In genomic region chr3:29597376-29598008, GRCh38 we compare ENCODE assay signal across 24 cellular contexts.
DNase-seq lines count a peak whose midpoint lies in the region; ATAC-seq and TF ChIP-seq lines count a peak whose summit lies in the region.
"Had no signal": no experiment of that assay in that cellular context is flagged by ENCODE, and none has a peak within 500 bp of the region (broad histone marks: within the 10 kb centered on the region; RNA-seq: fewer than 3 reads in every experiment).

No MANE protein-coding gene starts in this region.

- 54 to 61% methylated on average over 3 of the region's 3 CpGs for WGBS in lower leg skin, 2 donors

- H3K27ac ChIP-seq in OCI-LY7 (ENCODE audit: low read depth, low read length, poor library complexity, severe bottlenecking) (no peak overlapping the region), uterus (no peak overlapping the region)
- H3K27ac ChIP-seq: gastrocnemius medialis, thyroid gland had no signal

- TF ChIP-seq CTCF in OCI-LY7 (conservative IDR thresholded peaks at IDR 0.05; ENCODE audit: low read length) (no peak), choroid plexus epithelial cell (conservative IDR thresholded peaks at IDR 0.05; ENCODE audit: low read depth, low read length) (no peak), uterus (IDR thresholded peaks at IDR 0.05) (no peak), lower leg skin (IDR thresholded peaks at IDR 0.05) (no peak)

- H3K4me3 ChIP-seq in OCI-LY7 (ENCODE audit: low read depth, low read length, poor library complexity, severe bottlenecking): no peak overlapping the region
- H3K4me3 ChIP-seq in choroid plexus epithelial cell (ENCODE audit: low read depth, low read length): no peak overlapping the region
- H3K4me3 ChIP-seq in uterus: no peak overlapping the region
- no peak overlapping the region for H3K4me3 ChIP-seq in lower leg skin (ENCODE audit: low read depth, poor library complexity, severe bottlenecking)
- H3K4me3 ChIP-seq: gastrocnemius medialis, thyroid gland had no signal

- H2AFZ ChIP-seq in OCI-LY7 (ENCODE audit: low read length): no peak overlapping the region

- H3K9me3 ChIP-seq in OCI-LY7 (ENCODE audit: low read length) (no peaks in the 10 kb centered on the region), uterus (no peaks in the 10 kb centered on the region)
- H3K9me3 ChIP-seq: gastrocnemius medialis, thyroid gland had no signal

- CTCF ChIA-PET in OCI-LY7 (lab: Charles Lee; ENCODE audit: unreplicated experiment): no interaction called here

- DNase-seq in EH (ENCODE audit: low read depth) (peak; percentile 21), OCI-LY7 (ENCODE audit: low spot score) (no peak), choroid plexus epithelial cell (ENCODE audit: low read depth) (peak; percentile 54), left kidney (ENCODE audit: low read depth, low spot score) (peak; percentile 26), uterus (no peak), lower leg skin (ENCODE audit: low spot score in 2 of 2) (no peak)
- no peak for DNase-seq in activated CD8-positive, alpha-beta memory T cell treated with anti-CD3 and anti-CD28 coated beads for 24 hours
- DNase-seq: activated CD4-positive, alpha-beta T cell treated with anti-CD3 and anti-CD28 coated beads, Interleukin-2, amount 10 ng/mL, durations not matched to agents 24 days and 14 days; activated CD8-positive, alpha-beta memory T cell treated with anti-CD3 and anti-CD28 coated beads, Interleukin-2, amount 10 ng/mL, durations not matched to agents 7 days and 5 days; activated naive CD4-positive, alpha-beta T cell treated with anti-CD3 and anti-CD28 coated beads, Interleukin-2, amount 10 ng/mL, durations not matched to agents 7 days and 5 days; activated T-cell treated with anti-CD3 and anti-CD28 coated beads, Interleukin-2, amount 50 U/mL, for 72 hours; CD4-positive, alpha-beta memory T cell; central memory CD4-positive, alpha-beta T cell; gastrocnemius medialis; hippocampal formation; NCI-H1092 treated with DMSO at 0.1 percent for 48 hours; NCI-H2029; NCI-H69; posterior cingulate gyrus; RPMI8226; stimulated activated naive CD8-positive, alpha-beta T cell treated with anti-CD3 and anti-CD28 coated beads, Interleukin-15, amount 100 ng/mL, for 72 hours; thyroid gland had no signal

- intact Hi-C loops in OCI-LY7 (cut with micrococcal nuclease; ENCODE audit: unreplicated experiment) (no loop called here), uterus (cut with DNase I; ENCODE audit: low total_unique reads) (no loop called here), lower leg skin (cut with DNase I; ENCODE audit: low total_unique reads) (no loop called here)

- POLR2A ChIA-PET in OCI-LY7 (lab: Charles Lee): interaction anchor here (0.7 kb wide), 1 partner anchor 791 kb away, joined by 3 read pairs; no protein-coding TSS in a partner anchor

- H3K36me3 ChIP-seq in OCI-LY7 (ENCODE audit: insufficient read depth, low read length) (no peaks in the 10 kb centered on the region), uterus (no peaks in the 10 kb centered on the region)
- H3K36me3 ChIP-seq: gastrocnemius medialis, thyroid gland had no signal

- ATAC-seq in GM21528 (IDR thresholded peaks at IDR 0.05; ENCODE audit: low FRiP score, unreplicated experiment): no peak
- ATAC-seq: activated CD8-positive, alpha-beta memory T cell treated with anti-CD3 and anti-CD28 coated beads, Interleukin-2, amount 10 ng/mL, durations not matched to agents 7 days and 5 days; activated T-cell treated with anti-CD3 and anti-CD28 coated beads, Interleukin-2, amount 50 U/mL, for 72 hours; gastrocnemius medialis; sciatic nerve; stimulated activated naive CD8-positive, alpha-beta T cell treated with anti-CD3 and anti-CD28 coated beads, Interleukin-15, amount 100 ng/mL, for 72 hours had no signal

- BruUV-seq in OCI-LY7 (replicated peaks; lab: Mats Ljungman, UMichigan): no TSS peak

- no peaks in the 10 kb centered on the region for H4K20me1 ChIP-seq in OCI-LY7 (ENCODE audit: insufficient read depth, low read length)

- no peaks in the 10 kb centered on the region for H3K27me3 ChIP-seq in uterus
- H3K27me3 ChIP-seq: gastrocnemius medialis, thyroid gland had no signal

- no peaks in the 10 kb centered on the region for H3K9me2 ChIP-seq in OCI-LY7 (ENCODE audit: insufficient read depth, low read length)

- TF ChIP-seq POLR2A in uterus (IDR thresholded peaks at IDR 0.05): no peak
- no peak for TF ChIP-seq POLR2A in lower leg skin (IDR thresholded peaks at IDR 0.05)

- H3K79me2 ChIP-seq in OCI-LY7 (ENCODE audit: insufficient read depth, low read depth, low read length): no peaks in the 10 kb centered on the region

- no peaks in the 10 kb centered on the region for H3K4me1 ChIP-seq in OCI-LY7 (ENCODE audit: insufficient read depth, low read length, poor library complexity, severe bottlenecking)
- no peaks in the 10 kb centered on the region for H3K4me1 ChIP-seq in uterus

- peak overlapping the region; percentile 6; the same call in 1 of the 2 replicates for H3K4me2 ChIP-seq in OCI-LY7 (ENCODE audit: low read length)

Comparison
In these comparisons a context has a peak if more than half of its experiments do, and no peak if none do; other contexts are left out.
1. DNase-seq: peak in EH (single experiment), choroid plexus epithelial cell (single experiment) and left kidney (single experiment); none in OCI-LY7 (single experiment), uterus (0 of 2), activated CD8-positive, alpha-beta memory T cell treated with anti-CD3 and anti-CD28 coated beads for 24 hours (single experiment) and lower leg skin (0 of 2).